13 cellular contexts compared by ENCODE assay signal in genomic region chr3:120682095-120682681, GRCh38. TPM values are rescaled to one million over a fixed set of nuclear protein-coding genes. Genes with fewer than 3 reads are reported as not detected.
A peak's percentile ranks its signal among the peaks of the same experiment; 100 is the strongest.
DNase-seq lines count a peak whose midpoint lies in the region; ATAC-seq and TF ChIP-seq lines count a peak whose summit lies in the region.
"Had no signal": no experiment of that assay in that cellular context is flagged by ENCODE, and none has a peak within 500 bp of the region (broad histone marks: within the 10 kb centered on the region; RNA-seq: fewer than 3 reads in every experiment).

HGD (minus strand) TSS chr3:120682239; CDS start chr3:120682111, 128 bp downstream.

- no peaks in the 10 kb centered on the region for H3K79me1 ChIP-seq in mesenchymal stem cell (replicated peaks; ENCODE audit: low read length, poor library complexity, severe bottlenecking)

- TF ChIP-seq POLR2A in upper lobe of left lung (IDR thresholded peaks at IDR 0.05) = no peak

- no peak within 1 kb of the TSS for H4K8ac ChIP-seq in mesenchymal stem cell (ENCODE audit: low read length)

- peak within 1 kb of the TSS; percentile 68 for H2AK5ac ChIP-seq in mesenchymal stem cell (ENCODE audit: low read length, severe bottlenecking)

- no peak within 1 kb of the TSS for H2AFZ ChIP-seq in mesenchymal stem cell (ENCODE audit: low read depth, low read length)

- peak; percentile 28 to 77 for ATAC-seq in upper lobe of left lung (ENCODE audit: low FRiP score in 2 of 2)
- ATAC-seq: activated CD4-positive, alpha-beta T cell treated with anti-CD3 and anti-CD28 coated beads for 36 hours; heart left ventricle; sciatic nerve had no signal

- peaks cover 5% of the 10 kb centered on the region for H3K36me3 Mint-ChIP-seq in IgD-negative memory B cell

- no peak within 1 kb of the TSS for H2BK15ac ChIP-seq in mesenchymal stem cell (ENCODE audit: low read depth, poor library complexity, severe bottlenecking)

- no peak within 1 kb of the TSS for H3K4me3 Mint-ChIP-seq in IgD-negative memory B cell
- H3K4me3 Mint-ChIP-seq: activated CD4-positive, alpha-beta T cell treated with anti-CD3 and anti-CD28 coated beads for 36 hours; mesothelial cell of epicardium had no signal

- H3K4ac ChIP-seq in mesenchymal stem cell (ENCODE audit: low read depth in 1 of 2, low read length in 2 of 2) = no peak within 1 kb of the TSS

- no peak within 1 kb of the TSS for H4K91ac ChIP-seq in mesenchymal stem cell (ENCODE audit: low read length)

- H3K36me3 ChIP-seq in colonic mucosa (no peaks in the 10 kb centered on the region), mesenchymal stem cell (ENCODE audit: control insufficient read depth in 1 of 2, insufficient read depth in 2 of 2, low read depth in 1 of 2, low read length in 2 of 2) (peaks cover 0 to 10% of the 10 kb centered on the region in 2 experiments), upper lobe of left lung (peaks cover 0 to 4% (median 0%) of the 10 kb centered on the region in 4 donors)

- H3K27ac Mint-ChIP-seq in IgD-negative memory B cell = peak within 1 kb of the TSS in 2 of 3 donors; percentile 6 to 50
- H3K27ac Mint-ChIP-seq: activated CD4-positive, alpha-beta T cell treated with anti-CD3 and anti-CD28 coated beads for 36 hours; mesothelial cell of epicardium had no signal

- H3K4me3 ChIP-seq in colonic mucosa (peak within 1 kb of the TSS; percentile 6), mesenchymal stem cell (ENCODE audit: insufficient read depth in 1 of 2, low read depth in 1 of 2, low read length in 2 of 2) (no peak within 1 kb of the TSS), upper lobe of left lung (no peak within 1 kb of the TSS)
- H3K4me3 ChIP-seq: heart left ventricle, suprapubic skin had no signal

- no peak within 1 kb of the TSS for H3K18ac ChIP-seq in mesenchymal stem cell (ENCODE audit: low read depth in 1 of 2, low read length in 2 of 2)

- intact Hi-C loops in colonic mucosa (cut with DNase I) = no loop called here

- H3K27me3 ChIP-seq in colonic mucosa (no peaks in the 10 kb centered on the region), mesenchymal stem cell (ENCODE audit: control insufficient read depth in 1 of 2, insufficient read depth in 1 of 2, low read length in 2 of 2) (no peaks in the 10 kb centered on the region), upper lobe of left lung (no peaks in the 10 kb centered on the region)
- H3K27me3 ChIP-seq: heart left ventricle, suprapubic skin had no signal

- no peak for TF ChIP-seq EP300 in upper lobe of left lung (IDR thresholded peaks at IDR 0.05)

- peaks cover 0 to 4% (median 3%) of the 10 kb centered on the region in 3 donors for H3K9me3 Mint-ChIP-seq in IgD-negative memory B cell

- H3K4me1 ChIP-seq in colonic mucosa (no peaks in the 10 kb centered on the region), mesenchymal stem cell (ENCODE audit: control insufficient read depth, insufficient read depth, low read depth, low read length) (peaks cover 2% of the 10 kb centered on the region), upper lobe of left lung (peaks cover 9 to 18% (median 14%) of the 10 kb centered on the region in 4 donors)

- H3K9ac ChIP-seq in colonic mucosa (ENCODE audit: low read depth in 2 of 2, low read length in 2 of 2) = peak within 1 kb of the TSS; percentile 41 to 49
- H3K9ac ChIP-seq in mesenchymal stem cell (ENCODE audit: low read length) = no peak within 1 kb of the TSS

- DNase-seq in colonic mucosa (peak; percentile 69), mesenchymal stem cell (no peak), upper lobe of left lung (peak in 1 of 2 donors; percentile 49), GDM1 (lab: John Stamatoyannopoulos, UW) (no peak), NAMALWA (ENCODE audit: low spot score) (no peak), cortex of kidney (lab: John Stamatoyannopoulos, UW) (no peak)
- DNase-seq: activated CD4-positive, alpha-beta T cell treated with anti-CD3 and anti-CD28 coated beads for 36 hours; heart left ventricle; NCI-H774 had no signal

- 98% methylated on average over 5 of the region's 5 CpGs for WGBS in mesenchymal stem cell
- 61 to 71% methylated on average over 5 of the region's 5 CpGs for WGBS in upper lobe of left lung, 2 donors

- H3K23ac ChIP-seq in mesenchymal stem cell (ENCODE audit: low read length in 2 of 2) = no peak within 1 kb of the TSS

- no peak within 1 kb of the TSS for H3K14ac ChIP-seq in mesenchymal stem cell (ENCODE audit: low read length in 2 of 2)

- H2BK5ac ChIP-seq in mesenchymal stem cell (ENCODE audit: low read depth, low read length, poor library complexity, severe bottlenecking) = peak within 1 kb of the TSS; percentile 37

- no peak within 1 kb of the TSS for H2BK12ac ChIP-seq in mesenchymal stem cell (ENCODE audit: low read length in 2 of 2)

- no peak within 1 kb of the TSS for H3K4me2 ChIP-seq in mesenchymal stem cell (ENCODE audit: low read length, poor library complexity, severe bottlenecking)

- peak within 1 kb of the TSS; percentile 87 for H3K27ac ChIP-seq in colonic mucosa
- peak within 1 kb of the TSS; percentile 24 for H3K27ac ChIP-seq in mesenchymal stem cell (ENCODE audit: low read length, poor library complexity, severe bottlenecking)
- peak within 1 kb of the TSS in 2 of 4 donors; percentile 20 to 50 for H3K27ac ChIP-seq in upper lobe of left lung
- H3K27ac ChIP-seq: heart left ventricle, suprapubic skin had no signal

- H3K27me3 Mint-ChIP-seq in IgD-negative memory B cell = no peaks in the 10 kb centered on the region

- TF ChIP-seq CTCF in colonic mucosa (IDR thresholded peaks at IDR 0.05) (no peak), upper lobe of left lung (IDR thresholded peaks at IDR 0.05) (no peak)

- H2BK120ac ChIP-seq in mesenchymal stem cell (ENCODE audit: low read depth, low read length) = no peak within 1 kb of the TSS

- H3K9me3 ChIP-seq in colonic mucosa = no peaks in the 10 kb centered on the region
- H3K9me3 ChIP-seq in mesenchymal stem cell (ENCODE audit: control insufficient read depth, low read length) = no peaks in the 10 kb centered on the region
- no peaks in the 10 kb centered on the region for H3K9me3 ChIP-seq in upper lobe of left lung
- H3K9me3 ChIP-seq: heart left ventricle, suprapubic skin had no signal

- H3K4me1 Mint-ChIP-seq in IgD-negative memory B cell = peaks cover 19 to 27% (median 20%) of the 10 kb centered on the region in 3 donors

RNA-seq across cellular contexts. Expression of gene HGD, which starts in this region (rescaled TPM):
- polyA plus RNA-seq in IgD-negative memory B cell = 0.24 TPM
- total RNA-seq in colonic mucosa (10 to 100 TPM; 37.6 to 48.5 TPM), upper lobe of left lung (10 to 100 TPM in 2 of 6 donors, 1 to 10 TPM in 3, under 1 TPM in 1; 0.89 to 45.1 (median 2.6) TPM)
- polyA plus RNA-seq in mesenchymal stem cell (2013, experiment 1 of 2) = 0.12 TPM
- polyA plus RNA-seq in mesenchymal stem cell (2013, experiment 2 of 2) = 0.07 TPM
- polyA plus RNA-seq: heart left ventricle had no signal
